1 cellular context compared by ENCODE assay signal in the genomic region with DNA sequence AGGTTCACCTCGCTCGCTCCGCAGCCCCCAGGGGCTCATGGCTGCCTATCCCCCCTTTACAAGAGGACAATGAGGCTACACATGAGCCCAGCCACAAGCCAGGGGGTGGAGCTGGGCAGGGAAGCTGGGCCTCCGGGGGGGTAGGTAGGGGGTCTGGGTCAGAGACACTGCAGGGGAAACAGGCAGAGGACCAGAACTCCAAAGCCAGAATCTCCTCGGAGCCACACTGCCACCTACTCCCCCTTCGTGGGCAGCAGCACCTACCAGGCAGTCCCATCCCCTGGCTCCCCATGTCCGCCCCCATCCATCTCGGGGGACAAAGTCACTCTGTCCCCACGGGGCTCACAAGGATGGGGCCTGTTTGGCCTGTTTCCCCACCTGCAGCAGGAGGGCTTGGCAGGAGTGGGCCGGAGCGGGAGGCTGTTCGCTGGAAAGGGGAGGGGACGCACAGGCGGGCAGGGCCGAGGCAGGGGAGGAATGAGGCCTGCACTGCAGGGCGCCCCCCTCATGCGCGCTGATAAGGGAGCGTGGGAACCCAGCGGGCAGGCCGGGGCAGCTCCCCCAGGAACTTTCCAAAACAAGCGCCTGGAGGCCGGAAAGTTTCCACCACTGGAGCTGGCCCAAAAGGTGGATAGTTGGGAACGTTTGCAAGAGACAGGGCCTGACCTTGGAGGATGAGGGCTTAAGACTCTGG.
TF ChIP-seq lines count a peak whose summit lies in the region.

No MANE protein-coding gene starts in this region.

TF ChIP-seq in K562, 482 proteins besides CTCF, POLR2A, EP300 and RAD21 (continued from another document and continues in another):
- TF ChIP-seq TGIF2 (CRISPR knock-in tag; IDR thresholded peaks at IDR 0.05) (no peak), SMARCA4 (IDR thresholded peaks at IDR 0.05) (peak; percentile 77), PCBP1 (IDR thresholded peaks at IDR 0.05; ENCODE audit: low read depth, low read length, poor library complexity, severe bottlenecking) (no peak), MTA2 (IDR thresholded peaks at IDR 0.05; ENCODE audit: low read depth) (no peak), ZNF408 (CRISPR knock-in tag; IDR thresholded peaks at IDR 0.05; ENCODE audit: low read depth) (no peak), ELF4 (CRISPR knock-in tag; IDR thresholded peaks at IDR 0.05) (0 out of 2 replicates have a peak, but pooled peaks have one; percentile 4), JUND (IDR thresholded peaks at IDR 0.05; ENCODE audit: borderline replicate concordance, low read depth, low read length) (no peak), JUND (tag; IDR thresholded peaks at IDR 0.05; ENCODE audit: borderline replicate concordance, low read depth, low read length) (peak; percentile 9; the same call in 1 of the 3 replicates), RNF2 (IDR thresholded peaks at IDR 0.05) (peak; percentile 74; the same call in 1 of the 2 replicates), TARDBP (IDR thresholded peaks at IDR 0.05) (peak; percentile 22; the same call in 1 of the 2 replicates), ZNF589 (CRISPR knock-in tag; IDR thresholded peaks at IDR 0.05; ENCODE audit: low read depth) (no peak), GATAD2A (IDR thresholded peaks at IDR 0.05) (peak; percentile 91; the same call in 1 of the 2 replicates), ZNF174 (CRISPR knock-in tag; IDR thresholded peaks at IDR 0.05) (no peak), ERF (CRISPR knock-in tag; IDR thresholded peaks at IDR 0.05) (no peak), SP2 (IDR thresholded peaks at IDR 0.05; ENCODE audit: extremely low read depth, low read depth, low read length, poor library complexity, severe bottlenecking) (no peak), ZFP1 (CRISPR knock-in tag; IDR thresholded peaks at IDR 0.05) (no peak), GABPA (tag; conservative IDR thresholded peaks at IDR 0.05; ENCODE audit: low read depth) (peak; percentile 44), HMG20B (CRISPR knock-in tag; IDR thresholded peaks at IDR 0.05) (no peak), RFX1 (IDR thresholded peaks at IDR 0.05) (no peak), ATF7 (IDR thresholded peaks at IDR 0.05) (0 out of 2 replicates have a peak, but pooled peaks have one; percentile 34), L3MBTL2 (IDR thresholded peaks at IDR 0.05) (peak; percentile 59; the same call in 1 of the 2 replicates), SMARCA5 (IDR thresholded peaks at IDR 0.05) (peak; percentile 38; the same call in 1 of the 2 replicates), PPARD (CRISPR knock-in tag; IDR thresholded peaks at IDR 0.05) (no peak), SMAD3 (CRISPR knock-in tag; conservative IDR thresholded peaks at IDR 0.05) (0 out of 2 replicates have a peak, but pooled peaks have one; percentile 5), GABPB1 (CRISPR knock-in tag; IDR thresholded peaks at IDR 0.05) (no peak; the same call in 1 of the 2 replicates), POLR2G (IDR thresholded peaks at IDR 0.05; ENCODE audit: low read depth, low read length) (peak; percentile 68), PML (IDR thresholded peaks at IDR 0.05; ENCODE audit: low read length) (no peak), PRMT5 (CRISPR knock-in tag; IDR thresholded peaks at IDR 0.05) (no peak), ZBTB7A (IDR thresholded peaks at IDR 0.05; ENCODE audit: borderline replicate concordance, control insufficient read depth, low read depth, low read length) (peak; percentile 90), SMC3 (conservative IDR thresholded peaks at IDR 0.05; ENCODE audit: insufficient read depth, low read depth, low read length) (no peak), PCBP2 (IDR thresholded peaks at IDR 0.05; ENCODE audit: low read depth, low read length, poor library complexity, severe bottlenecking) (no peak), HDAC6 (IDR thresholded peaks at IDR 0.05; ENCODE audit: low read depth, low read length) (no peak), YY1 (IDR thresholded peaks at IDR 0.05; ENCODE audit: borderline replicate concordance in 1 of 3, control insufficient read depth in 1 of 3, extremely low read depth in 1 of 3, insufficient read depth in 3 of 3, insufficient read length in 1 of 3, insufficient replicate concordance in 2 of 3, low read depth in 1 of 3, low read length in 2 of 3) (peak in 2 of 3 experiments; percentile 7 to 16), TCF7L2 (IDR thresholded peaks at IDR 0.05; ENCODE audit: low read depth, low read length) (no peak), BRD4 (IDR thresholded peaks at IDR 0.05) (no peak), LARP7 (IDR thresholded peaks at IDR 0.05) (no peak), CTBP1 (IDR thresholded peaks at IDR 0.05; ENCODE audit: borderline replicate concordance) (peak; percentile 78; the same call in 1 of the 2 replicates), SREBF2 (CRISPR knock-in tag; IDR thresholded peaks at IDR 0.05) (no peak), RBM22 (IDR thresholded peaks at IDR 0.05; ENCODE audit: low read depth, low read length, poor library complexity, severe bottlenecking) (peak; percentile 85)
- TF ChIP-seq, protein P1, sequence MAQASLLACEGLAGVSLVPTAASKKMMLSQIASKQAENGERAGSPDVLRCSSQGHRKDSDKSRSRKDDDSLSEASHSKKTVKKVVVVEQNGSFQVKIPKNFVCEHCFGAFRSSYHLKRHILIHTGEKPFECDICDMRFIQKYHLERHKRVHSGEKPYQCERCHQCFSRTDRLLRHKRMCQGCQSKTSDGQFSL (CRISPR knock-in tag; IDR thresholded peaks at IDR 0.05), result 0 out of 2 replicates have a peak, but pooled peaks have one; percentile 59
- TF ChIP-seq, protein P1 (tag; IDR thresholded peaks at IDR 0.05), result no peak; a peak in 1 of 4 replicates
- TF ChIP-seq, protein P2, sequence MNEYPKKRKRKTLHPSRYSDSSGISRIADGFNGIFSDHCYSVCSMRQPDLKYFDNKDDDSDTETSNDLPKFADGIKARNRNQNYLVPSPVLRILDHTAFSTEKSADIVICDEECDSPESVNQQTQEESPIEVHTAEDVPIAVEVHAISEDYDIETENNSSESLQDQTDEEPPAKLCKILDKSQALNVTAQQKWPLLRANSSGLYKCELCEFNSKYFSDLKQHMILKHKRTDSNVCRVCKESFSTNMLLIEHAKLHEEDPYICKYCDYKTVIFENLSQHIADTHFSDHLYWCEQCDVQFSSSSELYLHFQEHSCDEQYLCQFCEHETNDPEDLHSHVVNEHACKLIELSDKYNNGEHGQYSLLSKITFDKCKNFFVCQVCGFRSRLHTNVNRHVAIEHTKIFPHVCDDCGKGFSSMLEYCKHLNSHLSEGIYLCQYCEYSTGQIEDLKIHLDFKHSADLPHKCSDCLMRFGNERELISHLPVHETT (CRISPR knock-in tag; conservative IDR thresholded peaks at IDR 0.05 in 1 of 2, IDR thresholded peaks at IDR 0.05 in 1 of 2), result peak in 1 of 2 experiments; percentile 27; a peak in 1 of 4 replicates
- TF ChIP-seq, protein P3, sequence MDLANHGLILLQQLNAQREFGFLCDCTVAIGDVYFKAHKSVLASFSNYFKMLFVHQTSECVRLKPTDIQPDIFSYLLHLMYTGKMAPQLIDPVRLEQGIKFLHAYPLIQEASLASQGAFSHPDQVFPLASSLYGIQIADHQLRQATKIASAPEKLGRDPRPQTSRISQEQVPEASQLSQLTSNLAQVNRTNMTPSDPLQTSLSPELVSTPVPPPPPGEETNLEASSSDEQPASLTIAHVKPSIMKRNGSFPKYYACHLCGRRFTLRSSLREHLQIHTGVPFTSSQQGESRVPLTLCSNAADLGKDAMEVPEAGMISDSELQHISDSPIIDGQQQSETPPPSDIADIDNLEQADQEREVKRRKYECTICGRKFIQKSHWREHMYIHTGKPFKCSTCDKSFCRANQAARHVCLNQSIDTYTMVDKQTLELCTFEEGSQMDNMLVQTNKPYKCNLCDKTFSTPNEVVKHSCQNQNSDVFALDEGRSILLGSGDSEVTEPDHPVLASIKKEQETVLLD (IDR thresholded peaks at IDR 0.05), result no peak; the same call in 1 of the 2 replicates
- TF ChIP-seq, protein P4, sequence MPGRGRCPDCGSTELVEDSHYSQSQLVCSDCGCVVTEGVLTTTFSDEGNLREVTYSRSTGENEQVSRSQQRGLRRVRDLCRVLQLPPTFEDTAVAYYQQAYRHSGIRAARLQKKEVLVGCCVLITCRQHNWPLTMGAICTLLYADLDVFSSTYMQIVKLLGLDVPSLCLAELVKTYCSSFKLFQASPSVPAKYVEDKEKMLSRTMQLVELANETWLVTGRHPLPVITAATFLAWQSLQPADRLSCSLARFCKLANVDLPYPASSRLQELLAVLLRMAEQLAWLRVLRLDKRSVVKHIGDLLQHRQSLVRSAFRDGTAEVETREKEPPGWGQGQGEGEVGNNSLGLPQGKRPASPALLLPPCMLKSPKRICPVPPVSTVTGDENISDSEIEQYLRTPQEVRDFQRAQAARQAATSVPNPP (IDR thresholded peaks at IDR 0.05; ENCODE audit: borderline replicate concordance, insufficient read depth, insufficient read length), result no peak
- TF ChIP-seq, protein P5, sequence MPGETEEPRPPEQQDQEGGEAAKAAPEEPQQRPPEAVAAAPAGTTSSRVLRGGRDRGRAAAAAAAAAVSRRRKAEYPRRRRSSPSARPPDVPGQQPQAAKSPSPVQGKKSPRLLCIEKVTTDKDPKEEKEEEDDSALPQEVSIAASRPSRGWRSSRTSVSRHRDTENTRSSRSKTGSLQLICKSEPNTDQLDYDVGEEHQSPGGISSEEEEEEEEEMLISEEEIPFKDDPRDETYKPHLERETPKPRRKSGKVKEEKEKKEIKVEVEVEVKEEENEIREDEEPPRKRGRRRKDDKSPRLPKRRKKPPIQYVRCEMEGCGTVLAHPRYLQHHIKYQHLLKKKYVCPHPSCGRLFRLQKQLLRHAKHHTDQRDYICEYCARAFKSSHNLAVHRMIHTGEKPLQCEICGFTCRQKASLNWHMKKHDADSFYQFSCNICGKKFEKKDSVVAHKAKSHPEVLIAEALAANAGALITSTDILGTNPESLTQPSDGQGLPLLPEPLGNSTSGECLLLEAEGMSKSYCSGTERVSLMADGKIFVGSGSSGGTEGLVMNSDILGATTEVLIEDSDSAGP (CRISPR knock-in tag; IDR thresholded peaks at IDR 0.05), result 0 out of 2 replicates have a peak, but pooled peaks have one; percentile 36
- TF ChIP-seq, protein P6, sequence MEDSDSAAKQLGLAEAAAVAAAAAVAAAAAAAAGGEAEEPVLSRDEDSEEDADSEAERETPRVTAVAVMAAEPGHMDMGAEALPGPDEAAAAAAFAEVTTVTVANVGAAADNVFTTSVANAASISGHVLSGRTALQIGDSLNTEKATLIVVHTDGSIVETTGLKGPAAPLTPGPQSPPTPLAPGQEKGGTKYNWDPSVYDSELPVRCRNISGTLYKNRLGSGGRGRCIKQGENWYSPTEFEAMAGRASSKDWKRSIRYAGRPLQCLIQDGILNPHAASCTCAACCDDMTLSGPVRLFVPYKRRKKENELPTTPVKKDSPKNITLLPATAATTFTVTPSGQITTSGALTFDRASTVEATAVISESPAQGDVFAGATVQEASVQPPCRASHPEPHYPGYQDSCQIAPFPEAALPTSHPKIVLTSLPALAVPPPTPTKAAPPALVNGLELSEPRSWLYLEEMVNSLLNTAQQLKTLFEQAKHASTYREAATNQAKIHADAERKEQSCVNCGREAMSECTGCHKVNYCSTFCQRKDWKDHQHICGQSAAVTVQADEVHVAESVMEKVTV (CRISPR knock-in tag; IDR thresholded peaks at IDR 0.05), result 0 out of 2 replicates have a peak, but pooled peaks have one; percentile 11
- TF ChIP-seq, protein P7, sequence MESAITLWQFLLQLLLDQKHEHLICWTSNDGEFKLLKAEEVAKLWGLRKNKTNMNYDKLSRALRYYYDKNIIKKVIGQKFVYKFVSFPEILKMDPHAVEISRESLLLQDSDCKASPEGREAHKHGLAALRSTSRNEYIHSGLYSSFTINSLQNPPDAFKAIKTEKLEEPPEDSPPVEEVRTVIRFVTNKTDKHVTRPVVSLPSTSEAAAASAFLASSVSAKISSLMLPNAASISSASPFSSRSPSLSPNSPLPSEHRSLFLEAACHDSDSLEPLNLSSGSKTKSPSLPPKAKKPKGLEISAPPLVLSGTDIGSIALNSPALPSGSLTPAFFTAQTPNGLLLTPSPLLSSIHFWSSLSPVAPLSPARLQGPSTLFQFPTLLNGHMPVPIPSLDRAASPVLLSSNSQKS (CRISPR knock-in tag; IDR thresholded peaks at IDR 0.05), result no peak
- TF ChIP-seq, protein P8, sequence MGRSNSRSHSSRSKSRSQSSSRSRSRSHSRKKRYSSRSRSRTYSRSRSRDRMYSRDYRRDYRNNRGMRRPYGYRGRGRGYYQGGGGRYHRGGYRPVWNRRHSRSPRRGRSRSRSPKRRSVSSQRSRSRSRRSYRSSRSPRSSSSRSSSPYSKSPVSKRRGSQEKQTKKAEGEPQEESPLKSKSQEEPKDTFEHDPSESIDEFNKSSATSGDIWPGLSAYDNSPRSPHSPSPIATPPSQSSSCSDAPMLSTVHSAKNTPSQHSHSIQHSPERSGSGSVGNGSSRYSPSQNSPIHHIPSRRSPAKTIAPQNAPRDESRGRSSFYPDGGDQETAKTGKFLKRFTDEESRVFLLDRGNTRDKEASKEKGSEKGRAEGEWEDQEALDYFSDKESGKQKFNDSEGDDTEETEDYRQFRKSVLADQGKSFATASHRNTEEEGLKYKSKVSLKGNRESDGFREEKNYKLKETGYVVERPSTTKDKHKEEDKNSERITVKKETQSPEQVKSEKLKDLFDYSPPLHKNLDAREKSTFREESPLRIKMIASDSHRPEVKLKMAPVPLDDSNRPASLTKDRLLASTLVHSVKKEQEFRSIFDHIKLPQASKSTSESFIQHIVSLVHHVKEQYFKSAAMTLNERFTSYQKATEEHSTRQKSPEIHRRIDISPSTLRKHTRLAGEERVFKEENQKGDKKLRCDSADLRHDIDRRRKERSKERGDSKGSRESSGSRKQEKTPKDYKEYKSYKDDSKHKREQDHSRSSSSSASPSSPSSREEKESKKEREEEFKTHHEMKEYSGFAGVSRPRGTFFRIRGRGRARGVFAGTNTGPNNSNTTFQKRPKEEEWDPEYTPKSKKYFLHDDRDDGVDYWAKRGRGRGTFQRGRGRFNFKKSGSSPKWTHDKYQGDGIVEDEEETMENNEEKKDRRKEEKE (IDR thresholded peaks at IDR 0.05; ENCODE audit: borderline replicate concordance in 1 of 2, control insufficient read depth in 1 of 2, low read depth in 2 of 2, low read length in 1 of 2), result 0 out of 4 replicates have a peak, but pooled peaks of 1 of the 2 experiments have one; percentile 45
- TF ChIP-seq, protein P9, sequence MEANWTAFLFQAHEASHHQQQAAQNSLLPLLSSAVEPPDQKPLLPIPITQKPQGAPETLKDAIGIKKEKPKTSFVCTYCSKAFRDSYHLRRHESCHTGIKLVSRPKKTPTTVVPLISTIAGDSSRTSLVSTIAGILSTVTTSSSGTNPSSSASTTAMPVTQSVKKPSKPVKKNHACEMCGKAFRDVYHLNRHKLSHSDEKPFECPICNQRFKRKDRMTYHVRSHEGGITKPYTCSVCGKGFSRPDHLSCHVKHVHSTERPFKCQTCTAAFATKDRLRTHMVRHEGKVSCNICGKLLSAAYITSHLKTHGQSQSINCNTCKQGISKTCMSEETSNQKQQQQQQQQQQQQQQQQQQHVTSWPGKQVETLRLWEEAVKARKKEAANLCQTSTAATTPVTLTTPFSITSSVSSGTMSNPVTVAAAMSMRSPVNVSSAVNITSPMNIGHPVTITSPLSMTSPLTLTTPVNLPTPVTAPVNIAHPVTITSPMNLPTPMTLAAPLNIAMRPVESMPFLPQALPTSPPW (CRISPR knock-in tag; IDR thresholded peaks at IDR 0.05), result peak; percentile 92
